In genomic region chr9:103837940-103838339, GRCh38 we compare ENCODE assay signal across 22 cellular contexts.
"Had no signal": no experiment of that assay in that cellular context is flagged by ENCODE, and none has a peak within 500 bp of the region (broad histone marks: within the 10 kb centered on the region; RNA-seq: fewer than 3 reads in every experiment).

No MANE protein-coding gene starts in this region.

- H3K36me3 Mint-ChIP-seq: naive thymus-derived CD4-positive, alpha-beta T cell; stimulated activated naive B cell treated with anti-CD40 and anti-IgM and Interleukin-4, amounts not matched to agents 10 μg/mL and 1 μg/mL and 100 μg/mL, for 72 hours had no signal

- H3K36me3 ChIP-seq: esophagus squamous epithelium, ovary, right atrium auricular region, sigmoid colon, tibial nerve, upper lobe of right lung, vagina had no signal

- ATAC-seq: effector memory CD8-positive, alpha-beta T cell; left colon; left ventricle myocardium superior; naive thymus-derived CD4-positive, alpha-beta T cell; stimulated activated naive B cell treated with anti-CD40 and anti-IgM and Interleukin-4, amounts not matched to agents 10 μg/mL and 1 μg/mL and 100 μg/mL, for 72 hours; stimulated activated naive CD8-positive, alpha-beta T cell treated with anti-CD3 and anti-CD28 coated beads, Interleukin-15, amount 100 ng/mL, for 72 hours; upper lobe of right lung had no signal

- H3K27me3 Mint-ChIP-seq: dendritic cell treated with granulocyte-macrophage colony-stimulating factor and Interleukin-4, amounts not matched to agents 40 ng/mL and 50 ng/mL, for 4 days; effector memory CD8-positive, alpha-beta T cell; stimulated activated naive B cell treated with anti-CD40 and anti-IgM and Interleukin-4, amounts not matched to agents 10 μg/mL and 1 μg/mL and 100 μg/mL, for 72 hours; stimulated activated naive CD8-positive, alpha-beta T cell treated with anti-CD3 and anti-CD28 coated beads, Interleukin-15, amount 100 ng/mL, for 72 hours had no signal

- H3K27ac ChIP-seq: esophagus squamous epithelium, ovary, right atrium auricular region, sigmoid colon, skin epidermis, testis, tibial nerve, upper lobe of right lung, vagina had no signal

- H3K4me3 ChIP-seq: esophagus squamous epithelium, lung, ovary, right atrium auricular region, sigmoid colon, skin epidermis, testis, tibial nerve, upper lobe of right lung, vagina had no signal

- H3K27me3 ChIP-seq: esophagus squamous epithelium, ovary, right atrium auricular region, sigmoid colon, testis, tibial nerve, upper lobe of right lung, vagina had no signal

- DNase-seq: effector memory CD8-positive, alpha-beta T cell; esophagus squamous epithelium; foreskin fibroblast; left colon; left ventricle myocardium superior; mesenchymal stem cell; naive thymus-derived CD4-positive, alpha-beta T cell; nucleus accumbens; ovary; sigmoid colon; stimulated activated CD4-positive, alpha-beta T cell treated with anti-CD3 and anti-CD28 coated beads, Interleukin-2, amount 100 ng/mL, for 24 hours; stimulated activated CD4-positive, alpha-beta T cell treated with anti-CD3 and anti-CD28 coated beads, Interleukin-4, amount 100 ng/mL, for 4 hours; stimulated activated naive B cell treated with anti-CD40 and anti-IgM and Interleukin-4, amounts not matched to agents 10 μg/mL and 1 μg/mL and 100 μg/mL, for 72 hours; stimulated activated naive CD8-positive, alpha-beta T cell treated with anti-CD3 and anti-CD28 coated beads, Interleukin-15, amount 100 ng/mL, for 72 hours; testis; upper lobe of right lung had no signal

- H3K27ac Mint-ChIP-seq: dendritic cell treated with granulocyte-macrophage colony-stimulating factor and Interleukin-4, amounts not matched to agents 40 ng/mL and 50 ng/mL, for 4 days; effector memory CD8-positive, alpha-beta T cell; naive thymus-derived CD4-positive, alpha-beta T cell; stimulated activated naive B cell treated with anti-CD40 and anti-IgM and Interleukin-4, amounts not matched to agents 10 μg/mL and 1 μg/mL and 100 μg/mL, for 72 hours; stimulated activated naive CD8-positive, alpha-beta T cell treated with anti-CD3 and anti-CD28 coated beads, Interleukin-15, amount 100 ng/mL, for 72 hours had no signal

- H3K4me3 Mint-ChIP-seq: dendritic cell treated with granulocyte-macrophage colony-stimulating factor and Interleukin-4, amounts not matched to agents 40 ng/mL and 50 ng/mL, for 4 days; effector memory CD8-positive, alpha-beta T cell; naive thymus-derived CD4-positive, alpha-beta T cell; stimulated activated naive B cell treated with anti-CD40 and anti-IgM and Interleukin-4, amounts not matched to agents 10 μg/mL and 1 μg/mL and 100 μg/mL, for 72 hours; stimulated activated naive CD8-positive, alpha-beta T cell treated with anti-CD3 and anti-CD28 coated beads, Interleukin-15, amount 100 ng/mL, for 72 hours had no signal

- H3K4me1 Mint-ChIP-seq: naive thymus-derived CD4-positive, alpha-beta T cell; stimulated activated naive B cell treated with anti-CD40 and anti-IgM and Interleukin-4, amounts not matched to agents 10 μg/mL and 1 μg/mL and 100 μg/mL, for 72 hours; stimulated activated naive CD8-positive, alpha-beta T cell treated with anti-CD3 and anti-CD28 coated beads, Interleukin-15, amount 100 ng/mL, for 72 hours had no signal

- H3K4me1 ChIP-seq: esophagus squamous epithelium, right atrium auricular region, sigmoid colon, testis, tibial nerve, upper lobe of right lung, vagina had no signal

- H3K9me3 Mint-ChIP-seq: effector memory CD8-positive, alpha-beta T cell; stimulated activated naive B cell treated with anti-CD40 and anti-IgM and Interleukin-4, amounts not matched to agents 10 μg/mL and 1 μg/mL and 100 μg/mL, for 72 hours; stimulated activated naive CD8-positive, alpha-beta T cell treated with anti-CD3 and anti-CD28 coated beads, Interleukin-15, amount 100 ng/mL, for 72 hours had no signal
